ENCODE assay signal across 26 cellular contexts in the genomic region with DNA sequence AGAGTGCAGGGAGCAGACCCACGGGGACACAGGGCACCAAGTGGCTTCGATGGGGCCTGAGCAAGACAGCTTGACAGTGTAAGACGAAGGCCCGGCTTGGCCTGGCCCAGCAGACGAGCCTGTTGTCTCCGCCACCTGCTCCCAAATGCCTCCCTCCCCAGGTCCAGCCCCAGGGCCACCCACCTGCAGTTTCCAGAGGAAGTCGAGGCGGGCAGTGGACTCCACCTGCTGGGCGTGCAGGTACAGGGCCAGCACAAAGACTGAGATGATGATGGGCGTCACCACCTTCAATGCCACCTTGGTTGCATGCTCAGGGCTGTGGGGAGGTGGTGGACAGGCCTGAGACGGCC.
"Had no signal": no experiment of that assay in that cellular context is flagged by ENCODE, and none has a peak within 500 bp of the region (broad histone marks: within the 10 kb centered on the region; RNA-seq: fewer than 3 reads in every experiment).

No MANE protein-coding gene starts in this region.

- H3K36me3 Mint-ChIP-seq: activated naive CD8-positive, alpha-beta T cell had no signal

- H3K27ac Mint-ChIP-seq: activated CD4-positive, alpha-beta memory T cell treated with anti-CD3 and anti-CD28 coated beads, Interleukin-2, amount 10 ng/mL, durations not matched to agents 7 days and 5 days; activated CD4-positive, alpha-beta T cell treated with anti-CD3 and anti-CD28 coated beads, Interleukin-2, amount 10 ng/mL, durations not matched to agents 7 days and 5 days; activated naive CD4-positive, alpha-beta T cell treated with anti-CD3 and anti-CD28 coated beads for 36 hours; activated naive CD8-positive, alpha-beta T cell; activated T-helper 17 cell treated with anti-CD3 and anti-CD28 coated beads, Interleukin-2, amount 50 U/mL, for 72 hours; brain; T-helper 1 cell treated with Interleukin-12 subunit alpha and Interleukin-12 subunit beta and Interleukin-4 antibody, amounts not matched to agents 30 μg/mL and 1 μg/mL, for 36 hours had no signal

- DNase-seq: activated CD4-positive, alpha-beta memory T cell treated with anti-CD3 and anti-CD28 coated beads, Interleukin-2, amount 10 ng/mL, durations not matched to agents 7 days and 5 days; activated CD4-positive, alpha-beta T cell treated with anti-CD3 and anti-CD28 coated beads, Interleukin-2, amount 10 ng/mL, durations not matched to agents 7 days and 5 days; activated gamma-delta T cell; activated naive CD4-positive, alpha-beta T cell treated with anti-CD3 and anti-CD28 coated beads for 36 hours; activated T-cell treated with anti-CD3 and anti-CD28 coated beads for 4 hours; activated T-cell treated with anti-CD3 and anti-CD28 coated beads, Interleukin-2, amount 50 U/mL, for 48 hours; amygdala; NCI-H1092; NCI-H1417; NCI-H1930; NCI-H2107; NCI-H2171 treated with DMSO at 0.1 percent for 48 hours; NCI-H226; NCI-H510A; NCI-H526 treated with DMSO at 0.1 percent for 48 hours; NK-92 treated with Interleukin-12 subunit alpha and Interleukin-12 subunit beta, amount 100 ng/mL, for 24 hours; OCI-M1; SHP77 had no signal

- H3K27me3 Mint-ChIP-seq: activated CD4-positive, alpha-beta memory T cell treated with anti-CD3 and anti-CD28 coated beads, Interleukin-2, amount 10 ng/mL, durations not matched to agents 7 days and 5 days; activated CD4-positive, alpha-beta T cell treated with anti-CD3 and anti-CD28 coated beads, Interleukin-2, amount 10 ng/mL, durations not matched to agents 7 days and 5 days; activated naive CD8-positive, alpha-beta T cell; brain had no signal

- H3K9me3 ChIP-seq: Peyer's patch had no signal

- H3K9ac ChIP-seq: KMS-11 had no signal

- ATAC-seq: activated T-helper 17 cell treated with anti-CD3 and anti-CD28 coated beads, Interleukin-2, amount 50 U/mL, for 72 hours had no signal

- H3K4me3 ChIP-seq: Peyer's patch had no signal

- H3K27me3 ChIP-seq: Peyer's patch had no signal

- H3K4me3 Mint-ChIP-seq: activated CD4-positive, alpha-beta memory T cell treated with anti-CD3 and anti-CD28 coated beads, Interleukin-2, amount 10 ng/mL, durations not matched to agents 7 days and 5 days; activated CD4-positive, alpha-beta T cell treated with anti-CD3 and anti-CD28 coated beads, Interleukin-2, amount 10 ng/mL, durations not matched to agents 7 days and 5 days; activated naive CD4-positive, alpha-beta T cell treated with anti-CD3 and anti-CD28 coated beads for 36 hours; activated naive CD8-positive, alpha-beta T cell; activated T-helper 17 cell treated with anti-CD3 and anti-CD28 coated beads, Interleukin-2, amount 50 U/mL, for 72 hours; brain; T-helper 1 cell treated with Interleukin-12 subunit alpha and Interleukin-12 subunit beta and Interleukin-4 antibody, amounts not matched to agents 30 μg/mL and 1 μg/mL, for 36 hours had no signal

- H3K4me1 Mint-ChIP-seq: activated CD4-positive, alpha-beta memory T cell treated with anti-CD3 and anti-CD28 coated beads, Interleukin-2, amount 10 ng/mL, durations not matched to agents 7 days and 5 days; activated CD4-positive, alpha-beta T cell treated with anti-CD3 and anti-CD28 coated beads, Interleukin-2, amount 10 ng/mL, durations not matched to agents 7 days and 5 days; activated T-helper 17 cell treated with anti-CD3 and anti-CD28 coated beads, Interleukin-2, amount 50 U/mL, for 72 hours; brain had no signal

- FAIRE-seq: astrocyte had no signal

- H3K4me2 ChIP-seq: KMS-11 had no signal

- H3K9me3 Mint-ChIP-seq: activated CD4-positive, alpha-beta memory T cell treated with anti-CD3 and anti-CD28 coated beads, Interleukin-2, amount 10 ng/mL, durations not matched to agents 7 days and 5 days; activated CD4-positive, alpha-beta T cell treated with anti-CD3 and anti-CD28 coated beads, Interleukin-2, amount 10 ng/mL, durations not matched to agents 7 days and 5 days; activated naive CD4-positive, alpha-beta T cell treated with anti-CD3 and anti-CD28 coated beads for 36 hours; activated T-helper 17 cell treated with anti-CD3 and anti-CD28 coated beads, Interleukin-2, amount 50 U/mL, for 72 hours; T-helper 1 cell treated with Interleukin-12 subunit alpha and Interleukin-12 subunit beta and Interleukin-4 antibody, amounts not matched to agents 30 μg/mL and 1 μg/mL, for 36 hours had no signal

- H3K27ac ChIP-seq: KMS-11, Peyer's patch, RWPE1 had no signal

- H3K4me1 ChIP-seq: Peyer's patch had no signal
